In the genomic region with DNA sequence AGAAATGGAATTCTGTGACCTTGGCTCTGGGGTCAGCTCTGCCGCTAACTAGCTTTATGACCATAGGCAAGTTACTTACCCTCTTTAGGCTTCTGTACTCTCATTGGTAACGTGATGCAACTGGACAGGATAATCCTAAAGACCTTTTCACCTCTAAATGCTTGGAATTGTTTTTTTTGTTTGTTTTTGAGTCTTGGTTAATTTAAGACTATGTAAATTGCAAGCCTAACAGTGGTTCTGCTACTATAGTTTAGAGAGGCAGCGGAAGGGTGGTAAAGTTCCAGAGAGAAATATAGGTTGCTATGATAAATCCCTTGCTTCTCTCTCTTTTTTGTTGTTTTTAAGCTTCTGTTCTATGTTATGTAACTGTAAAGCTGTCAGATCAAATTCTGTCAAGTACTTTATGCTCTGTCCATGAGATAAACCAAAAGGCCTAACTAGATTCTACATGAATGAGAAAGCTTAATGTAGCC, we compare ENCODE assay signal across 21 cellular contexts.
"Had no signal": no experiment of that assay in that cellular context is flagged by ENCODE, and none has a peak within 500 bp of the region (broad histone marks: within the 10 kb centered on the region; RNA-seq: fewer than 3 reads in every experiment).

No MANE protein-coding gene starts in this region.

- ATAC-seq: activated CD8-positive, alpha-beta T cell treated with anti-CD3 and anti-CD28 coated beads for 36 hours; gastrocnemius medialis; left ventricle myocardium superior; stimulated activated memory B cell treated with anti-CD40 and anti-IgM and Interleukin-4, amounts not matched to agents 10 μg/mL and 1 μg/mL and 100 μg/mL, for 72 hours had no signal

- H3K4me3 ChIP-seq: gastrocnemius medialis, spleen, thoracic aorta, upper lobe of left lung had no signal

- H3K9me3 Mint-ChIP-seq: activated CD8-positive, alpha-beta T cell treated with anti-CD3 and anti-CD28 coated beads for 36 hours; activated naive CD8-positive, alpha-beta T cell treated with anti-CD3 and anti-CD28 coated beads, Interleukin-2, amount 10 ng/mL, durations not matched to agents 7 days and 5 days; activated T-cell treated with anti-CD3 and anti-CD28 coated beads, Interleukin-2, amount 50 U/mL, for 24 hours; activated T-helper 2 cell treated with anti-CD3 and anti-CD28 coated beads, Interferon-gamma antibody, Interleukin-2, Interleukin-4, amounts not matched to agents 10 μg/mL and 5 μg/mL and 100 μg/mL, durations not matched to agents 14 hours and 24 hours and 36 hours; central memory CD8-positive, alpha-beta T cell; nephron progenitor cell; stimulated activated memory B cell treated with anti-CD40 and anti-IgM and Interleukin-4, amounts not matched to agents 10 μg/mL and 1 μg/mL and 100 μg/mL, for 72 hours had no signal

- H3K27me3 ChIP-seq: gastrocnemius medialis, spleen, upper lobe of left lung had no signal

- DNase-seq: activated CD4-positive, alpha-beta T cell treated with anti-CD3 and anti-CD28 coated beads for 48 hours; activated CD4-positive, CD25-positive, alpha-beta regulatory T cell; activated CD8-positive, alpha-beta T cell treated with anti-CD3 and anti-CD28 coated beads for 36 hours; activated naive CD4-positive, alpha-beta T cell treated with Interleukin-2 at 50 U/mL for 16 hours; activated naive CD8-positive, alpha-beta T cell treated with anti-CD3 and anti-CD28 coated beads, Interleukin-2, amount 10 ng/mL, durations not matched to agents 7 days and 5 days; activated T-cell treated with anti-CD3 and anti-CD28 coated beads, Interleukin-2, amount 50 U/mL, for 24 hours; aorta; cortex of kidney; gastrocnemius medialis; head of caudate nucleus; kidney glomerular epithelial cell; left ventricle myocardium superior; nephron progenitor cell; spleen; stimulated activated CD4-positive, alpha-beta T cell treated with anti-CD3 and anti-CD28 coated beads, Interleukin-4, amount 100 ng/mL, for 4 hours; T-helper 9 cell; upper lobe of left lung had no signal

- H3K36me3 Mint-ChIP-seq: stimulated activated memory B cell treated with anti-CD40 and anti-IgM and Interleukin-4, amounts not matched to agents 10 μg/mL and 1 μg/mL and 100 μg/mL, for 72 hours had no signal

- H3K27me3 Mint-ChIP-seq: activated CD8-positive, alpha-beta T cell treated with anti-CD3 and anti-CD28 coated beads for 36 hours; activated naive CD8-positive, alpha-beta T cell treated with anti-CD3 and anti-CD28 coated beads, Interleukin-2, amount 10 ng/mL, durations not matched to agents 7 days and 5 days; activated T-cell treated with anti-CD3 and anti-CD28 coated beads, Interleukin-2, amount 50 U/mL, for 24 hours; central memory CD8-positive, alpha-beta T cell; stimulated activated memory B cell treated with anti-CD40 and anti-IgM and Interleukin-4, amounts not matched to agents 10 μg/mL and 1 μg/mL and 100 μg/mL, for 72 hours had no signal

- H3K27ac Mint-ChIP-seq: activated CD8-positive, alpha-beta T cell treated with anti-CD3 and anti-CD28 coated beads for 36 hours; activated naive CD8-positive, alpha-beta T cell treated with anti-CD3 and anti-CD28 coated beads, Interleukin-2, amount 10 ng/mL, durations not matched to agents 7 days and 5 days; activated T-cell treated with anti-CD3 and anti-CD28 coated beads, Interleukin-2, amount 50 U/mL, for 24 hours; activated T-helper 2 cell treated with anti-CD3 and anti-CD28 coated beads, Interferon-gamma antibody, Interleukin-2, Interleukin-4, amounts not matched to agents 10 μg/mL and 5 μg/mL and 100 μg/mL, durations not matched to agents 14 hours and 24 hours and 36 hours; nephron progenitor cell; stimulated activated memory B cell treated with anti-CD40 and anti-IgM and Interleukin-4, amounts not matched to agents 10 μg/mL and 1 μg/mL and 100 μg/mL, for 72 hours had no signal

- H3K27ac ChIP-seq: gastrocnemius medialis, spleen, thoracic aorta, upper lobe of left lung had no signal

- H3K4me3 Mint-ChIP-seq: activated CD8-positive, alpha-beta T cell treated with anti-CD3 and anti-CD28 coated beads for 36 hours; activated naive CD8-positive, alpha-beta T cell treated with anti-CD3 and anti-CD28 coated beads, Interleukin-2, amount 10 ng/mL, durations not matched to agents 7 days and 5 days; activated T-cell treated with anti-CD3 and anti-CD28 coated beads, Interleukin-2, amount 50 U/mL, for 24 hours; central memory CD8-positive, alpha-beta T cell; nephron progenitor cell; stimulated activated memory B cell treated with anti-CD40 and anti-IgM and Interleukin-4, amounts not matched to agents 10 μg/mL and 1 μg/mL and 100 μg/mL, for 72 hours had no signal

- H3K36me3 ChIP-seq: gastrocnemius medialis, spleen, thoracic aorta, upper lobe of left lung had no signal

- H3K4me1 ChIP-seq: gastrocnemius medialis had no signal
